In the genomic region with DNA sequence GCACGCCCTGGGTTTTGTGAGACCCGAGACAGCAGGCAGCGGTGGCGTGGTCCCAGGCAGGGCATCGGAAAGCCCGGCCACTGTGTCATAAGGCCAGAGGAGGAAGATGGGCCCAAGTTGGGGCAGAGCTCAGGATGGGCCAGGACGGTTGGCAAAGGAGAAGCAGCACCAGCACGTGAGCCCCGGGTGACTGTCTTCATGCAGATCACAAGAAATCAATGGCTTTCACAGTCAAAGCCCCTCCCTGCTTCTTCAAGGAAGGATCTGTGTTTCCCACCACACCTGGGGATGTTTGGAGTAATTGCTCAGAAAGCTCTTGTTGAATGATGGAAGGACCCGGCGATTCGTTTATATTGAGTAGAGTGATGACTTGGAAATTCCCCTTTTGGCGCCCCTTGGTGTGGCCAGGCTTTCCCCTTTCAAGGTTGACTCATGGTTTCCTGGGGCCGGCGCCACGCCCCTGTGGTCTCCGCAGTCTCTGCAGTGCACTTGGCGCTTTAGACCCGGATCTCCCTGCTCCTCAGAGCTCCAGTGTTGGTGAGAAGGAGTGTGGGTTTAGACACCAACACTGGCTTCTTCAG, we compare ENCODE assay signal across 9 cellular contexts. TPM values are rescaled to one million over a fixed set of nuclear protein-coding genes. Genes with fewer than 3 reads are reported as not detected.
DNase-seq lines count a peak whose midpoint lies in the region; ATAC-seq, FAIRE-seq and TF ChIP-seq lines count a peak whose summit lies in the region.
"Had no signal": no experiment of that assay in that cellular context is flagged by ENCODE, and none has a peak within 500 bp of the region (broad histone marks: within the 10 kb centered on the region; RNA-seq: fewer than 3 reads in every experiment).

No MANE protein-coding gene starts in this region.

- intact Hi-C loops in CD4-positive, alpha-beta T cell (cut with DNase I, micrococcal nuclease): no loop called here

- no peak overlapping the region for H3K27ac ChIP-seq in CD4-positive, alpha-beta T cell (ENCODE audit: low read depth, low read length)
- no peak overlapping the region for H3K27ac ChIP-seq in lung (ENCODE audit: low read depth in 1 of 2, low read length in 1 of 2)

- 55 to 62% methylated on average over 19 of the region's 19 CpGs for WGBS in lung, 2 donors

- H3K4me1 Mint-ChIP-seq in CD4-positive, alpha-beta T cell (ENCODE audit: low read depth): peaks cover 18% of the 10 kb centered on the region

- in situ Hi-C loops in KBM-7 (cut with MboI; ENCODE audit: low pct_unique_long_range_greater_than_20kb, low sequenced_read_pairs): loop anchor here (25.0 kb wide), 1 partner anchor 716 kb away; no protein-coding TSS in a partner anchor

- no peak overlapping the region for H3K27ac Mint-ChIP-seq in CD4-positive, alpha-beta T cell

- H3K9me3 ChIP-seq in CD4-positive, alpha-beta T cell (ENCODE audit: control insufficient read depth, low read length): no peaks in the 10 kb centered on the region
- H3K9me3 ChIP-seq in lung (ENCODE audit: control insufficient read depth in 2 of 2, insufficient read depth in 1 of 2, low read length in 1 of 2): no peaks in the 10 kb centered on the region

- H3K4me3 Mint-ChIP-seq in CD4-positive, alpha-beta T cell: peak overlapping the region; percentile 20

- TF ChIP-seq CTCF in CD4-positive, alpha-beta T cell (IDR thresholded peaks at IDR 0.05): no peak
- TF ChIP-seq CTCF in lung (IDR thresholded peaks at IDR 0.05; ENCODE audit: control extremely low read depth, extremely low read depth): no peak

- peak; percentile 17 to 52 (median 30) for DNase-seq in CD4-positive, alpha-beta T cell
- peak; percentile 48 for DNase-seq in KBM-7
- peak; percentile 56 for DNase-seq in activated CD8-positive, alpha-beta memory T cell treated with anti-CD3 and anti-CD28 coated beads, Interleukin-2, amount 50 U/mL, for 4 hours
- no peak for DNase-seq in lung (ENCODE audit: low spot score)
- DNase-seq in HTR-8/SVneo (ENCODE audit: insufficient read length, low spot score): no peak
- DNase-seq in frontal cortex (ENCODE audit: low spot score in 2 of 2): no peak
- no peak for DNase-seq in AML-193 (lab: John Stamatoyannopoulos, UW)

- FAIRE-seq in HTR-8/SVneo (lab: Jason Lieb, UNC) (no peak), frontal cortex (lab: Jason Lieb, UNC) (no peak)
- FAIRE-seq: G401.6 had no signal

- H3K4me1 ChIP-seq in lung (ENCODE audit: control insufficient read depth in 2 of 2, insufficient read depth in 2 of 2, low read length in 2 of 2): no peaks in the 10 kb centered on the region

- H3K36me3 Mint-ChIP-seq in CD4-positive, alpha-beta T cell (ENCODE audit: low read depth): no peaks in the 10 kb centered on the region

- peak; percentile 76 for ATAC-seq in CD4-positive, alpha-beta T cell (ENCODE audit: poor library complexity)
- ATAC-seq in GM21381 (IDR thresholded peaks at IDR 0.05; ENCODE audit: unreplicated experiment) (peak; percentile 87), lung (ENCODE audit: insufficient read depth, low FRiP score) (peak; percentile 38)

- POLR2A ChIA-PET in CD4-positive, alpha-beta T cell (lab: Charles Lee): no interaction called here

- peaks cover 9% of the 10 kb centered on the region for H3K27me3 Mint-ChIP-seq in CD4-positive, alpha-beta T cell

- no peak overlapping the region for H3K4me3 ChIP-seq in lung

- no peaks in the 10 kb centered on the region for H3K27me3 ChIP-seq in CD4-positive, alpha-beta T cell (ENCODE audit: control insufficient read depth, insufficient read depth, low read length)
- H3K27me3 ChIP-seq in lung (ENCODE audit: control insufficient read depth, insufficient read depth): no peaks in the 10 kb centered on the region

- no peaks in the 10 kb centered on the region for H3K9me3 Mint-ChIP-seq in CD4-positive, alpha-beta T cell

- no peaks in the 10 kb centered on the region for H3K36me3 ChIP-seq in lung (ENCODE audit: control insufficient read depth in 2 of 2, insufficient read depth in 2 of 2, low read length in 2 of 2)

- CTCF ChIA-PET in CD4-positive, alpha-beta T cell (lab: Charles Lee): no interaction called here

RNA-seq across cellular contexts. Expression of a gene that starts 52.1 kb away (rescaled TPM):
- not detected for total RNA-seq in CD4-positive, alpha-beta T cell
- under 1 TPM; 0.09 to 0.21 TPM for total RNA-seq in lung
- polyA plus RNA-seq in lung: under 1 TPM; 0.04 to 0.13 TPM
- not detected for total RNA-seq in frontal cortex

Comparison
In these comparisons a context has a peak if more than half of its experiments do, and no peak if none do; other contexts are left out.
1. DNase-seq: peak in CD4-positive, alpha-beta T cell (10 of 10), KBM-7 (single experiment) and activated CD8-positive, alpha-beta memory T cell treated with anti-CD3 and anti-CD28 coated beads, Interleukin-2, amount 50 U/mL, for 4 hours (single experiment); none in lung (single experiment), HTR-8/SVneo (single experiment), frontal cortex (0 of 2) and AML-193 (0 of 2).
2. Peak in every context shown above with its lines, with median percentiles within 50 percentile points of each other: ATAC-seq.